Comparison of ENCODE assay signal across 1 cellular context in the genomic region with DNA sequence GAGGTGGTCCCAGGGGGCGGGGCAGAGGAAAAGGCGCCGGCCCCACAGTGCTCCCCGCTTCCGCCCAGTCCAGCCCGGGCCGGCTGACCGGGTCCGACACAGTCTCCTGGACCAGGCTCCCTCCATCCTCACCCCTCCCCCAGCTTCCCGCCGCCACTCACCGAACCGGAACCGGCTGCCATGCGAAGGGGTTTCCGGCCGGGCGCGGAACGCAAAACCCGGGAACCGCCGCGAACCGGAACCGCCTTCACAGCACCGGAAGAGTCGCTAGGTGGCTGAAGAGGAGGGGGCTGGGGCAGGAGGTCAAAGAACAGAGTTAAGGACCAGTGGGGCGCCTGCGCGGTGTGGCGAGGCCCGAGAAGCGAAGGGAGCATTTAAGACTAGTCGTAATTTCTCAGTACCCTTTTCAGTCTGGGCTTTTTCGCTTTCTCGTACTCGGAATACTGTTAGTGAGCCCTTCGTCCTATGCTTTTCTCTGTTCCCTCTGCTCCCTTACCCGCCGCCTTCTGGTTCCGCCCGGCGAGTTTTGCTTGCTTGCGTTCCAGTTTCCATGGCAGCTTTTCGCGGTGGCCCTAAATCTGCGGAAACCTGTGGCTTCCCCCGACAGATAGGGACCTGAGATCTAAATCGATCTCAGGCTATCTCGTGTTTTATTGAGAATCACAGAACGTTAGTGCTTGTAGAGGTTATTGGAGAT.
TF ChIP-seq lines count a peak whose summit lies in the region.

Gene SENP1 (minus strand): TSS at position 213 of the 697 bp plus-strand sequence. CDS start 4,607 bp downstream, outside the sequence.

TF ChIP-seq in HepG2, 621 proteins besides CTCF, POLR2A, EP300 and RAD21 (continued from another document and continues in another):
- 0 out of 2 replicates have a peak, but pooled peaks have one; percentile 7 for TF ChIP-seq MYNN (CRISPR knock-in tag; IDR thresholded peaks at IDR 0.05; ENCODE audit: low read depth)
- TF ChIP-seq ZNF350 (CRISPR knock-in tag; IDR thresholded peaks at IDR 0.05; ENCODE audit: borderline replicate concordance, low read depth), result peak; percentile 87
- TF ChIP-seq ZBTB3 (CRISPR knock-in tag; IDR thresholded peaks at IDR 0.05; ENCODE audit: borderline replicate concordance, low read depth), result no peak
- TF ChIP-seq, protein P1, sequence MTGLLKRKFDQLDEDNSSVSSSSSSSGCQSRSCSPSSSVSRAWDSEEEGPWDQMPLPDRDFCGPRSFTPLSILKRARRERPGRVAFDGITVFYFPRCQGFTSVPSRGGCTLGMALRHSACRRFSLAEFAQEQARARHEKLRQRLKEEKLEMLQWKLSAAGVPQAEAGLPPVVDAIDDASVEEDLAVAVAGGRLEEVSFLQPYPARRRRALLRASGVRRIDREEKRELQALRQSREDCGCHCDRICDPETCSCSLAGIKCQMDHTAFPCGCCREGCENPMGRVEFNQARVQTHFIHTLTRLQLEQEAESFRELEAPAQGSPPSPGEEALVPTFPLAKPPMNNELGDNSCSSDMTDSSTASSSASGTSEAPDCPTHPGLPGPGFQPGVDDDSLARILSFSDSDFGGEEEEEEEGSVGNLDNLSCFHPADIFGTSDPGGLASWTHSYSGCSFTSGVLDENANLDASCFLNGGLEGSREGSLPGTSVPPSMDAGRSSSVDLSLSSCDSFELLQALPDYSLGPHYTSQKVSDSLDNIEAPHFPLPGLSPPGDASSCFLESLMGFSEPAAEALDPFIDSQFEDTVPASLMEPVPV (CRISPR knock-in tag; IDR thresholded peaks at IDR 0.05), result peak; percentile 72; the same call in 1 of the 2 replicates
- TF ChIP-seq ATF6 (CRISPR knock-in tag; conservative IDR thresholded peaks at IDR 0.05), result no peak
- no peak for TF ChIP-seq SRSF9 (IDR thresholded peaks at IDR 0.05; ENCODE audit: borderline replicate concordance, insufficient read depth, low read depth, low read length, poor library complexity, severe bottlenecking)
- peak; percentile 79; the same call in 1 of the 2 replicates for TF ChIP-seq ZFY (CRISPR knock-in tag; IDR thresholded peaks at IDR 0.05)
- TF ChIP-seq, protein P2, sequence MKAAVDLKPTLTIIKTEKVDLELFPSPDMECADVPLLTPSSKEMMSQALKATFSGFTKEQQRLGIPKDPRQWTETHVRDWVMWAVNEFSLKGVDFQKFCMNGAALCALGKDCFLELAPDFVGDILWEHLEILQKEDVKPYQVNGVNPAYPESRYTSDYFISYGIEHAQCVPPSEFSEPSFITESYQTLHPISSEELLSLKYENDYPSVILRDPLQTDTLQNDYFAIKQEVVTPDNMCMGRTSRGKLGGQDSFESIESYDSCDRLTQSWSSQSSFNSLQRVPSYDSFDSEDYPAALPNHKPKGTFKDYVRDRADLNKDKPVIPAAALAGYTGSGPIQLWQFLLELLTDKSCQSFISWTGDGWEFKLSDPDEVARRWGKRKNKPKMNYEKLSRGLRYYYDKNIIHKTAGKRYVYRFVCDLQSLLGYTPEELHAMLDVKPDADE (CRISPR knock-in tag; IDR thresholded peaks at IDR 0.05), result no peak
- no peak for TF ChIP-seq KLF12 (CRISPR knock-in tag; IDR thresholded peaks at IDR 0.05; ENCODE audit: borderline replicate concordance)
- peak; percentile 84; the same call in 1 of the 2 replicates for TF ChIP-seq MYC (CRISPR knock-in tag; IDR thresholded peaks at IDR 0.05; ENCODE audit: borderline replicate concordance)
- no peak for TF ChIP-seq ZNF24 (IDR thresholded peaks at IDR 0.05)
- peak; percentile 13; the same call in 1 of the 2 replicates for TF ChIP-seq RARA (CRISPR knock-in tag; IDR thresholded peaks at IDR 0.05)
- peak; percentile 93 for TF ChIP-seq RBM39 (IDR thresholded peaks at IDR 0.05; ENCODE audit: low read depth, low read length, poor library complexity, severe bottlenecking)
- no peak for TF ChIP-seq ZFP41 (CRISPR knock-in tag; IDR thresholded peaks at IDR 0.05; ENCODE audit: borderline replicate concordance)
- TF ChIP-seq AGO1 (IDR thresholded peaks at IDR 0.05; ENCODE audit: low read depth, low read length, poor library complexity, severe bottlenecking), result peak; percentile 65
- no peak for TF ChIP-seq ZNF549 (CRISPR knock-in tag; IDR thresholded peaks at IDR 0.05)
- TF ChIP-seq EEA1 (CRISPR knock-in tag; IDR thresholded peaks at IDR 0.05; ENCODE audit: borderline replicate concordance), result 0 out of 2 replicates have a peak, but pooled peaks have one; percentile 37
- no peak for TF ChIP-seq ZNF746 (CRISPR knock-in tag; IDR thresholded peaks at IDR 0.05)
- peak; percentile 92 for TF ChIP-seq ARID4A (CRISPR knock-in tag; IDR thresholded peaks at IDR 0.05; ENCODE audit: borderline replicate concordance)
- TF ChIP-seq SMAD1 (CRISPR knock-in tag; IDR thresholded peaks at IDR 0.05; ENCODE audit: borderline replicate concordance, low read depth), result 0 out of 2 replicates have a peak, but pooled peaks have one; percentile 74
- TF ChIP-seq CHD2 (IDR thresholded peaks at IDR 0.05; ENCODE audit: low read depth, low read length), result peak; percentile 65; the same call in 1 of the 2 replicates
- TF ChIP-seq KAT7 (CRISPR knock-in tag; IDR thresholded peaks at IDR 0.05; ENCODE audit: borderline replicate concordance), result 0 out of 2 replicates have a peak, but pooled peaks have one; percentile 84
- TF ChIP-seq ZNF615 (CRISPR knock-in tag; IDR thresholded peaks at IDR 0.05; ENCODE audit: borderline replicate concordance), result no peak; the same call in 1 of the 2 replicates
- 0 out of 2 replicates have a peak, but pooled peaks have one; percentile 47 for TF ChIP-seq PPARG (CRISPR knock-in tag; conservative IDR thresholded peaks at IDR 0.05)
- TF ChIP-seq POGZ (CRISPR knock-in tag; IDR thresholded peaks at IDR 0.05), result peak; percentile 94
- no peak for TF ChIP-seq PTBP1 (IDR thresholded peaks at IDR 0.05; ENCODE audit: low read depth, low read length, poor library complexity, severe bottlenecking)
- TF ChIP-seq CCDC6 (CRISPR knock-in tag; IDR thresholded peaks at IDR 0.05), result peak; percentile 83
- no peak for TF ChIP-seq SRY (CRISPR knock-in tag; IDR thresholded peaks at IDR 0.05)
- no peak for TF ChIP-seq ATRX (CRISPR knock-in tag; IDR thresholded peaks at IDR 0.05; ENCODE audit: borderline replicate concordance)
- no peak for TF ChIP-seq CEBPZ (IDR thresholded peaks at IDR 0.05; ENCODE audit: low read length)
- TF ChIP-seq, protein P3, sequence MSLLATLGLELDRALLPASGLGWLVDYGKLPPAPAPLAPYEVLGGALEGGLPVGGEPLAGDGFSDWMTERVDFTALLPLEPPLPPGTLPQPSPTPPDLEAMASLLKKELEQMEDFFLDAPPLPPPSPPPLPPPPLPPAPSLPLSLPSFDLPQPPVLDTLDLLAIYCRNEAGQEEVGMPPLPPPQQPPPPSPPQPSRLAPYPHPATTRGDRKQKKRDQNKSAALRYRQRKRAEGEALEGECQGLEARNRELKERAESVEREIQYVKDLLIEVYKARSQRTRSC (CRISPR knock-in tag; IDR thresholded peaks at IDR 0.05; ENCODE audit: low read depth), result no peak
- TF ChIP-seq ZNF800 (CRISPR knock-in tag; IDR thresholded peaks at IDR 0.05), result 0 out of 2 replicates have a peak, but pooled peaks have one; percentile 17
- no peak for TF ChIP-seq ZNF484 (CRISPR knock-in tag; IDR thresholded peaks at IDR 0.05; ENCODE audit: borderline replicate concordance, low read depth)
- peak; percentile 94 for TF ChIP-seq KDM2A (CRISPR knock-in tag; IDR thresholded peaks at IDR 0.05; ENCODE audit: borderline replicate concordance, low read depth)
- 0 out of 2 replicates have a peak, but pooled peaks have one; percentile 28 for TF ChIP-seq ZNF747 (CRISPR knock-in tag; IDR thresholded peaks at IDR 0.05; ENCODE audit: borderline replicate concordance)
- TF ChIP-seq ZNF878 (CRISPR knock-in tag; IDR thresholded peaks at IDR 0.05), result 0 out of 2 replicates have a peak, but pooled peaks have one; percentile 44
- TF ChIP-seq ZNF331 (CRISPR knock-in tag; IDR thresholded peaks at IDR 0.05), result peak; percentile 69
- TF ChIP-seq STAT5B (CRISPR knock-in tag; IDR thresholded peaks at IDR 0.05), result peak; percentile 19; the same call in 1 of the 2 replicates
- no peak; the same call in 1 of the 2 replicates for TF ChIP-seq KDM1A (CRISPR knock-in tag; IDR thresholded peaks at IDR 0.05)
- TF ChIP-seq, protein P4, sequence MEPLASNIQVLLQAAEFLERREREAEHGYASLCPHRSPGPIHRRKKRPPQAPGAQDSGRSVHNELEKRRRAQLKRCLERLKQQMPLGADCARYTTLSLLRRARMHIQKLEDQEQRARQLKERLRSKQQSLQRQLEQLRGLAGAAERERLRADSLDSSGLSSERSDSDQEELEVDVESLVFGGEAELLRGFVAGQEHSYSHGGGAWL (CRISPR knock-in tag; IDR thresholded peaks at IDR 0.05), result peak; percentile 82; the same call in 1 of the 2 replicates
- TF ChIP-seq ZNF558 (CRISPR knock-in tag; IDR thresholded peaks at IDR 0.05; ENCODE audit: borderline replicate concordance), result peak; percentile 26; the same call in 1 of the 2 replicates
- no peak for TF ChIP-seq TAF15 (IDR thresholded peaks at IDR 0.05; ENCODE audit: low read depth, low read length, poor library complexity, severe bottlenecking)
- peak; percentile 78; the same call in 1 of the 2 replicates for TF ChIP-seq TSC22D2 (CRISPR knock-in tag; IDR thresholded peaks at IDR 0.05; ENCODE audit: borderline replicate concordance)
